Comparison of ENCODE assay signal across 1 cellular context in genomic region chr9:89312154-89312616, GRCh38.
TF ChIP-seq lines count a peak whose summit lies in the region.

No MANE protein-coding gene starts in this region.

TF ChIP-seq in HCT116, 20 proteins besides CTCF, POLR2A, EP300 and RAD21 (continued from another document):
- TF ChIP-seq REST (IDR thresholded peaks at IDR 0.05; ENCODE audit: low read depth) (no peak), EZH2 (IDR thresholded peaks at IDR 0.05) (no peak), ZNF274 (IDR thresholded peaks at IDR 0.05; ENCODE audit: low read depth, low read length) (no peak), ZFX (IDR thresholded peaks at IDR 0.05) (no peak), TCF7L2 (IDR thresholded peaks at IDR 0.05; ENCODE audit: borderline replicate concordance, extremely low read depth, insufficient read depth, insufficient read length) (no peak), ATF3 (IDR thresholded peaks at IDR 0.05) (no peak)
TF ChIP-seq in HCT116: peak in this region for 0.
